12 cellular contexts compared by ENCODE assay signal in the genomic region with DNA sequence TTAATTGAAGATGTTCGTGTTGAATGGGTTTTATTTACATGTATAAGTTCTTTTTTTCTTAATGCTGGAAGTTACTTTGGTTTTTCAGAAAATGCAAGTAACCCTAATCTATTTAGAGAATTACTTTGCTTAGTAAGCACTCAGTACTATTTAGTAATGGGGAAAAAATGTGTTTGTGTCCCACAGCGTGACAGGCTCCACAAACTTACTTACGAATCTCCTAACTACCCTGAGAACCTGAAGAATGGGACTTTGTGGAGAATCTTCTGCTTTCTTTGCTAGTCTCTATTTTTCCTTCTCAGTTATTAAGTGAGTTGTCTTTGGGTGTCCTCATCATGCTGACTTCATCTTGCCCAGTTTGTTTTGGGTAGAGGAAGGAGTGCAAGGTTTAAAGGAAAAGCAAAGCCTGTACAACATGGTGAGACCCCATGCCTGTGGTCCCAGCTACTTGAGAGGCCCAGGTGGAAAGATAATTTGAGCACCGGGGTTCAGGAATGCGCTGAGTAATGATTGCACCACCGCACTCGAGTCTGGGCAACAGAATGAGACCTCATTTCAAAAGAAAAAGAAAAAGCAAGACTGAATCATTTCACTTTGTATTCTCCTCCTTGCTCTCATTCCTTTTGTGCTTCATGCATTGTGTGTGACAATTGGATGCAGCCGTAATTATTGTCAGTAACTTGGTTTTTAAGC. TPM values are rescaled to one million over a fixed set of nuclear protein-coding genes. Genes with fewer than 3 reads are reported as not detected.
DNase-seq lines count a peak whose midpoint lies in the region; ATAC-seq, FAIRE-seq and TF ChIP-seq lines count a peak whose summit lies in the region.
"Had no signal": no experiment of that assay in that cellular context is flagged by ENCODE, and none has a peak within 500 bp of the region (broad histone marks: within the 10 kb centered on the region; RNA-seq: fewer than 3 reads in every experiment).

No MANE protein-coding gene starts in this region.

- FAIRE-seq in urothelium cell line (lab: Jason Lieb, UNC), result no peak

- no peaks in the 10 kb centered on the region for H3K27me3 ChIP-seq in thoracic aorta (replicated peaks; ENCODE audit: insufficient read depth)

- TF ChIP-seq CTCF in WI38 (IDR thresholded peaks at IDR 0.05; ENCODE audit: low read depth, low read length), result no peak
- no peak for TF ChIP-seq CTCF in fibroblast of the aortic adventitia (IDR thresholded peaks at IDR 0.05; ENCODE audit: insufficient read depth, low read length)
- no peak for TF ChIP-seq CTCF in thoracic aorta (IDR thresholded peaks at IDR 0.05)
- no peak for TF ChIP-seq CTCF in GM13976 (IDR thresholded peaks at IDR 0.05; ENCODE audit: borderline replicate concordance, control extremely low read depth, extremely low read depth, insufficient read depth, missing control alignments)

- no peaks in the 10 kb centered on the region for H3K9me3 ChIP-seq in thoracic aorta

- peak; percentile 44 for ATAC-seq in thoracic aorta (ENCODE audit: insufficient number of reproducible peaks, low FRiP score, low read depth)
- ATAC-seq: T-cell had no signal

- in situ Hi-C loops in GM13976 (cut with MboI; ENCODE audit: low sequenced_read_pairs, unreplicated experiment), result no loop called here

- no peaks in the 10 kb centered on the region for H3K36me3 ChIP-seq in thoracic aorta

- peaks cover 0 to 8% of the 10 kb centered on the region in 2 donors for H3K4me1 ChIP-seq in thoracic aorta (ENCODE audit: control insufficient read depth in 1 of 2, low read depth in 2 of 2)

- peak; percentile 60 for DNase-seq in HCEC 1CT
- DNase-seq in fibroblast of the aortic adventitia (ENCODE audit: low read depth), result peak; percentile 53
- DNase-seq in thoracic aorta (ENCODE audit: low spot score), result no peak
- no peak for DNase-seq in GM13976 (ENCODE audit: low spot score)
- no peak for DNase-seq in mucosa of gallbladder (ENCODE audit: low spot score)
- DNase-seq in urothelium cell line (ENCODE audit: low spot score), result no peak
- DNase-seq: activated CD4-positive, alpha-beta T cell treated with anti-CD3 and anti-CD28 coated beads, Interleukin-2, amount 50 U/mL, for 48 hours; activated naive CD4-positive, alpha-beta T cell; NCI-H146; NCI-H82; T-cell had no signal

- H3K4me3 ChIP-seq in WI38 (ENCODE audit: low read depth, low read length) (0 out of 2 replicates have a peak overlapping the region, but pooled peaks have one; percentile 0), fibroblast of the aortic adventitia (ENCODE audit: low read depth, low read length) (no peak overlapping the region), thoracic aorta (peak overlapping the region; percentile 35)

- H3K27ac ChIP-seq in thoracic aorta, result no peak overlapping the region

RNA-seq across cellular contexts. Expression of gene NEDD4L, which starts 10.2 kb away (rescaled TPM):
- total RNA-seq in fibroblast of the aortic adventitia (ENCODE audit: low replicate concordance), result 15.5 and 22.2 TPM in 2 replicates
- 10 to 100 TPM; 13.9 to 22.9 TPM for total RNA-seq in thoracic aorta
- total RNA-seq in mucosa of gallbladder, result 99.5 TPM

Comparison
In these comparisons a context has a peak if more than half of its experiments do, and no peak if none do; other contexts are left out.
1. DNase-seq: peak in HCEC 1CT (single experiment) and fibroblast of the aortic adventitia (single experiment); none in thoracic aorta (single experiment), GM13976 (single experiment), mucosa of gallbladder (single experiment) and urothelium cell line (single experiment).